ENCODE assay signal across 14 cellular contexts in genomic region chr9:81596671-81597426, GRCh38.
A peak's percentile ranks its signal among the peaks of the same experiment; 100 is the strongest.
DNase-seq lines count a peak whose midpoint lies in the region; ATAC-seq, FAIRE-seq and TF ChIP-seq lines count a peak whose summit lies in the region.
"Had no signal": no experiment of that assay in that cellular context is flagged by ENCODE, and none has a peak within 500 bp of the region (broad histone marks: within the 10 kb centered on the region; RNA-seq: fewer than 3 reads in every experiment).

No MANE protein-coding gene starts in this region.

- no peak overlapping the region for H3K27ac Mint-ChIP-seq in activated CD8-positive, alpha-beta T cell treated with anti-CD3 and anti-CD28 coated beads for 36 hours
- H3K27ac Mint-ChIP-seq in activated CD8-positive, alpha-beta T cell treated with anti-CD3 and anti-CD28 coated beads, Interleukin-2, amount 10 ng/mL, durations not matched to agents 7 days and 5 days: no peak overlapping the region
- peak overlapping the region; percentile 86 to 96 (median 94) for H3K27ac Mint-ChIP-seq in immature natural killer cell
- peak overlapping the region; percentile 72 for H3K27ac Mint-ChIP-seq in stimulated activated effector memory CD8-positive, alpha-beta T cell treated with anti-CD3 and anti-CD28 coated beads, Interleukin-12 subunit alpha, Interleukin-12 subunit beta, amount 100 ng/mL, for 72 hours
- H3K27ac Mint-ChIP-seq: activated T-cell treated with anti-CD3 and anti-CD28 coated beads, Interleukin-2, amount 50 U/mL, for 24 hours had no signal

- H3K27me3 Mint-ChIP-seq in activated CD8-positive, alpha-beta T cell treated with anti-CD3 and anti-CD28 coated beads for 36 hours: peaks cover 13% of the 10 kb centered on the region
- H3K27me3 Mint-ChIP-seq in activated CD8-positive, alpha-beta T cell treated with anti-CD3 and anti-CD28 coated beads, Interleukin-2, amount 10 ng/mL, durations not matched to agents 7 days and 5 days (ENCODE audit: low read depth): peaks cover 17% of the 10 kb centered on the region
- peaks cover 0 to 8% (median 2%) of the 10 kb centered on the region in 3 donors for H3K27me3 Mint-ChIP-seq in immature natural killer cell (ENCODE audit: low read depth in 3 of 3)

- H3K36me3 Mint-ChIP-seq in activated CD8-positive, alpha-beta T cell treated with anti-CD3 and anti-CD28 coated beads for 36 hours (ENCODE audit: low read depth): no peaks in the 10 kb centered on the region
- no peaks in the 10 kb centered on the region for H3K36me3 Mint-ChIP-seq in activated CD8-positive, alpha-beta T cell treated with anti-CD3 and anti-CD28 coated beads, Interleukin-2, amount 10 ng/mL, durations not matched to agents 7 days and 5 days (ENCODE audit: low read depth)
- H3K36me3 Mint-ChIP-seq in immature natural killer cell: peaks cover 10 to 37% (median 29%) of the 10 kb centered on the region in 3 donors
- H3K36me3 Mint-ChIP-seq in stimulated activated effector memory CD8-positive, alpha-beta T cell treated with anti-CD3 and anti-CD28 coated beads, Interleukin-12 subunit alpha, Interleukin-12 subunit beta, amount 100 ng/mL, for 72 hours: no peaks in the 10 kb centered on the region

- POLR2A ChIA-PET in activated CD8-positive, alpha-beta T cell treated with anti-CD3 and anti-CD28 coated beads for 36 hours (lab: Charles Lee): no interaction called here
- POLR2A ChIA-PET in activated CD8-positive, alpha-beta T cell treated with anti-CD3 and anti-CD28 coated beads, Interleukin-2, amount 10 ng/mL, durations not matched to agents 7 days and 5 days (lab: Charles Lee): no interaction called here

- no peak overlapping the region for H3K4me3 Mint-ChIP-seq in activated CD8-positive, alpha-beta T cell treated with anti-CD3 and anti-CD28 coated beads for 36 hours
- H3K4me3 Mint-ChIP-seq in activated CD8-positive, alpha-beta T cell treated with anti-CD3 and anti-CD28 coated beads, Interleukin-2, amount 10 ng/mL, durations not matched to agents 7 days and 5 days: no peak overlapping the region
- peak overlapping the region; percentile 74 to 85 (median 78) for H3K4me3 Mint-ChIP-seq in immature natural killer cell
- peak overlapping the region; percentile 58 for H3K4me3 Mint-ChIP-seq in stimulated activated effector memory CD8-positive, alpha-beta T cell treated with anti-CD3 and anti-CD28 coated beads, Interleukin-12 subunit alpha, Interleukin-12 subunit beta, amount 100 ng/mL, for 72 hours
- H3K4me3 Mint-ChIP-seq: activated T-cell treated with anti-CD3 and anti-CD28 coated beads, Interleukin-2, amount 50 U/mL, for 24 hours had no signal

- FAIRE-seq in RCC 7860 (lab: Jason Lieb, UNC) (peak; percentile 80), urothelium cell line (lab: Jason Lieb, UNC) (no peak)
- FAIRE-seq: HepG2 had no signal

- intact Hi-C loops in activated CD8-positive, alpha-beta T cell treated with anti-CD3 and anti-CD28 coated beads for 36 hours (cut with micrococcal nuclease): no loop called here

- CTCF ChIA-PET in activated CD8-positive, alpha-beta T cell treated with anti-CD3 and anti-CD28 coated beads for 36 hours (lab: Charles Lee): no interaction called here
- CTCF ChIA-PET in activated CD8-positive, alpha-beta T cell treated with anti-CD3 and anti-CD28 coated beads, Interleukin-2, amount 10 ng/mL, durations not matched to agents 7 days and 5 days (lab: Charles Lee): no interaction called here

- H3K4me1 Mint-ChIP-seq in activated CD8-positive, alpha-beta T cell treated with anti-CD3 and anti-CD28 coated beads for 36 hours (ENCODE audit: low read depth): peaks cover 12% of the 10 kb centered on the region
- H3K4me1 Mint-ChIP-seq in activated CD8-positive, alpha-beta T cell treated with anti-CD3 and anti-CD28 coated beads, Interleukin-2, amount 10 ng/mL, durations not matched to agents 7 days and 5 days (ENCODE audit: low read depth): peaks cover 8% of the 10 kb centered on the region
- peaks cover 66% of the 10 kb centered on the region in 2 donors for H3K4me1 Mint-ChIP-seq in immature natural killer cell
- peaks cover 23% of the 10 kb centered on the region for H3K4me1 Mint-ChIP-seq in stimulated activated effector memory CD8-positive, alpha-beta T cell treated with anti-CD3 and anti-CD28 coated beads, Interleukin-12 subunit alpha, Interleukin-12 subunit beta, amount 100 ng/mL, for 72 hours

- ATAC-seq in activated CD8-positive, alpha-beta T cell treated with anti-CD3 and anti-CD28 coated beads for 36 hours: peak; percentile 34
- no peak for ATAC-seq in activated CD8-positive, alpha-beta T cell treated with anti-CD3 and anti-CD28 coated beads, Interleukin-2, amount 10 ng/mL, durations not matched to agents 7 days and 5 days
- ATAC-seq in stimulated activated effector memory CD8-positive, alpha-beta T cell treated with anti-CD3 and anti-CD28 coated beads, Interleukin-12 subunit alpha, Interleukin-12 subunit beta, amount 100 ng/mL, for 72 hours: peak; percentile 79
- ATAC-seq in HG02970 (IDR thresholded peaks at IDR 0.05; ENCODE audit: low FRiP score, unreplicated experiment): no peak

- no peaks in the 10 kb centered on the region for H3K9me3 Mint-ChIP-seq in activated CD8-positive, alpha-beta T cell treated with anti-CD3 and anti-CD28 coated beads for 36 hours
- no peaks in the 10 kb centered on the region for H3K9me3 Mint-ChIP-seq in activated CD8-positive, alpha-beta T cell treated with anti-CD3 and anti-CD28 coated beads, Interleukin-2, amount 10 ng/mL, durations not matched to agents 7 days and 5 days (ENCODE audit: insufficient read depth)
- H3K9me3 Mint-ChIP-seq in immature natural killer cell: no peaks in the 10 kb centered on the region
- no peaks in the 10 kb centered on the region for H3K9me3 Mint-ChIP-seq in stimulated activated effector memory CD8-positive, alpha-beta T cell treated with anti-CD3 and anti-CD28 coated beads, Interleukin-12 subunit alpha, Interleukin-12 subunit beta, amount 100 ng/mL, for 72 hours
- H3K9me3 Mint-ChIP-seq: activated T-cell treated with anti-CD3 and anti-CD28 coated beads, Interleukin-2, amount 50 U/mL, for 24 hours had no signal

- TF ChIP-seq CTCF in activated CD8-positive, alpha-beta T cell treated with anti-CD3 and anti-CD28 coated beads for 36 hours (IDR thresholded peaks at IDR 0.05): no peak

- no peak for DNase-seq in activated CD8-positive, alpha-beta T cell treated with anti-CD3 and anti-CD28 coated beads for 36 hours
- DNase-seq in activated CD8-positive, alpha-beta T cell treated with anti-CD3 and anti-CD28 coated beads, Interleukin-2, amount 10 ng/mL, durations not matched to agents 7 days and 5 days: no peak
- DNase-seq in RCC 7860 (ENCODE audit: low spot score) (peak; percentile 28), immature natural killer cell (peak; percentile 77 to 80 (median 78)), urothelium cell line (ENCODE audit: low spot score) (no peak), H4 (ENCODE audit: low spot score) (no peak)
- no peak for DNase-seq in stimulated activated effector memory CD8-positive, alpha-beta T cell treated with anti-CD3 and anti-CD28 coated beads, Interleukin-12 subunit alpha, Interleukin-12 subunit beta, amount 100 ng/mL, for 72 hours (ENCODE audit: low spot score in 2 of 2)
- DNase-seq: activated T-cell treated with anti-CD3 and anti-CD28 coated beads, Interleukin-2, amount 50 U/mL, for 24 hours; foreskin melanocyte; left cardiac atrium; Peyer's patch; substantia nigra had no signal

Comparison
In these comparisons a context has a peak if more than half of its experiments do, and no peak if none do; other contexts are left out.
1. ATAC-seq: peak in activated CD8-positive, alpha-beta T cell treated with anti-CD3 and anti-CD28 coated beads for 36 hours (single experiment) and stimulated activated effector memory CD8-positive, alpha-beta T cell treated with anti-CD3 and anti-CD28 coated beads, Interleukin-12 subunit alpha, Interleukin-12 subunit beta, amount 100 ng/mL, for 72 hours (single experiment); none in activated CD8-positive, alpha-beta T cell treated with anti-CD3 and anti-CD28 coated beads, Interleukin-2, amount 10 ng/mL, durations not matched to agents 7 days and 5 days (single experiment) and HG02970 (single experiment).
2. DNase-seq: peak in RCC 7860 (single experiment) and immature natural killer cell (3 of 3); none in activated CD8-positive, alpha-beta T cell treated with anti-CD3 and anti-CD28 coated beads for 36 hours (single experiment), activated CD8-positive, alpha-beta T cell treated with anti-CD3 and anti-CD28 coated beads, Interleukin-2, amount 10 ng/mL, durations not matched to agents 7 days and 5 days (single experiment), stimulated activated effector memory CD8-positive, alpha-beta T cell treated with anti-CD3 and anti-CD28 coated beads, Interleukin-12 subunit alpha, Interleukin-12 subunit beta, amount 100 ng/mL, for 72 hours (0 of 2), urothelium cell line (single experiment) and H4 (single experiment).
3. H3K27ac Mint-ChIP-seq: peak in immature natural killer cell (6 of 6) and stimulated activated effector memory CD8-positive, alpha-beta T cell treated with anti-CD3 and anti-CD28 coated beads, Interleukin-12 subunit alpha, Interleukin-12 subunit beta, amount 100 ng/mL, for 72 hours (single experiment); none in activated CD8-positive, alpha-beta T cell treated with anti-CD3 and anti-CD28 coated beads for 36 hours (single experiment) and activated CD8-positive, alpha-beta T cell treated with anti-CD3 and anti-CD28 coated beads, Interleukin-2, amount 10 ng/mL, durations not matched to agents 7 days and 5 days (single experiment).
4. H3K4me3 Mint-ChIP-seq: peak in immature natural killer cell (5 of 5) and stimulated activated effector memory CD8-positive, alpha-beta T cell treated with anti-CD3 and anti-CD28 coated beads, Interleukin-12 subunit alpha, Interleukin-12 subunit beta, amount 100 ng/mL, for 72 hours (single experiment); none in activated CD8-positive, alpha-beta T cell treated with anti-CD3 and anti-CD28 coated beads for 36 hours (single experiment) and activated CD8-positive, alpha-beta T cell treated with anti-CD3 and anti-CD28 coated beads, Interleukin-2, amount 10 ng/mL, durations not matched to agents 7 days and 5 days (single experiment).